ENCODE assay signal across 24 cellular contexts in genomic region chr2:156779416-156780117, GRCh38.
"Had no signal": no experiment of that assay in that cellular context is flagged by ENCODE, and none has a peak within 500 bp of the region (broad histone marks: within the 10 kb centered on the region; RNA-seq: fewer than 3 reads in every experiment).

No MANE protein-coding gene starts in this region.

- H3K4me3 Mint-ChIP-seq: activated CD4-positive, alpha-beta memory T cell treated with anti-CD3 and anti-CD28 coated beads for 36 hours; activated naive CD4-positive, alpha-beta T cell treated with anti-CD3 and anti-CD28 coated beads for 36 hours; activated naive CD8-positive, alpha-beta T cell treated with anti-CD3 and anti-CD28 coated beads, Interleukin-2, amount 10 ng/mL, durations not matched to agents 7 days and 5 days; central memory CD8-positive, alpha-beta T cell; endodermal cell; naive thymus-derived CD8-positive, alpha-beta T cell; neural progenitor cell; T-cell; T-helper 2 cell treated with Interferon-gamma antibody and Interleukin-4, amounts not matched to agents 5 μg/mL and 100 μg/mL, for 36 hours had no signal

- H3K4me1 ChIP-seq: breast epithelium, heart left ventricle, lower lobe of right lung, neural progenitor cell, spleen, upper lobe of right lung had no signal

- H3K4me3 ChIP-seq: breast epithelium, coronary artery, heart left ventricle, lower lobe of right lung, neural progenitor cell, spleen, thoracic aorta, upper lobe of right lung had no signal

- ATAC-seq: heart left ventricle; left cardiac atrium; lower lobe of right lung; naive thymus-derived CD8-positive, alpha-beta T cell; T-cell; upper lobe of right lung had no signal

- H3K36me3 Mint-ChIP-seq: activated CD4-positive, alpha-beta memory T cell treated with anti-CD3 and anti-CD28 coated beads for 36 hours; activated naive CD8-positive, alpha-beta T cell treated with anti-CD3 and anti-CD28 coated beads, Interleukin-2, amount 10 ng/mL, durations not matched to agents 7 days and 5 days; naive thymus-derived CD8-positive, alpha-beta T cell; neural progenitor cell; T-cell had no signal

- DNase-seq: activated CD4-positive, alpha-beta memory T cell treated with anti-CD3 and anti-CD28 coated beads for 36 hours; activated naive CD4-positive, alpha-beta T cell treated with anti-CD3 and anti-CD28 coated beads for 36 hours; activated naive CD8-positive, alpha-beta T cell treated with anti-CD3 and anti-CD28 coated beads, Interleukin-2, amount 10 ng/mL, durations not matched to agents 7 days and 5 days; activated T-cell treated with anti-CD3 and anti-CD28 coated beads, Interleukin-2, amount 50 U/mL, for 48 hours; amniotic stem cell; endodermal cell; heart left ventricle; islet precursor cell; left cardiac atrium; lower lobe of right lung; mesendoderm; naive thymus-derived CD8-positive, alpha-beta T cell; spleen; stimulated activated CD4-positive, alpha-beta T cell treated with anti-CD3 and anti-CD28 coated beads, Interleukin-4, amount 100 ng/mL, for 1 hour; stimulated activated naive CD4-positive, alpha-beta T cell; T-cell; upper lobe of right lung had no signal

- H3K36me3 ChIP-seq: breast epithelium, heart left ventricle, lower lobe of right lung, neural progenitor cell, spleen, thoracic aorta, upper lobe of right lung had no signal

- H3K27me3 ChIP-seq: breast epithelium, heart left ventricle, neural progenitor cell, spleen, upper lobe of right lung had no signal

- H3K9me3 Mint-ChIP-seq: central memory CD8-positive, alpha-beta T cell; T-cell; T-helper 2 cell treated with Interferon-gamma antibody and Interleukin-4, amounts not matched to agents 5 μg/mL and 100 μg/mL, for 36 hours had no signal

- H3K27ac ChIP-seq: breast epithelium, coronary artery, epithelial cell of prostate, heart left ventricle, lower lobe of right lung, neural progenitor cell, spleen, thoracic aorta, upper lobe of right lung had no signal

- H3K27ac Mint-ChIP-seq: activated CD4-positive, alpha-beta memory T cell treated with anti-CD3 and anti-CD28 coated beads for 36 hours; activated naive CD4-positive, alpha-beta T cell treated with anti-CD3 and anti-CD28 coated beads for 36 hours; activated naive CD8-positive, alpha-beta T cell treated with anti-CD3 and anti-CD28 coated beads, Interleukin-2, amount 10 ng/mL, durations not matched to agents 7 days and 5 days; endodermal cell; neural progenitor cell; T-cell; T-helper 2 cell treated with Interferon-gamma antibody and Interleukin-4, amounts not matched to agents 5 μg/mL and 100 μg/mL, for 36 hours had no signal

- H3K4me1 Mint-ChIP-seq: activated naive CD8-positive, alpha-beta T cell treated with anti-CD3 and anti-CD28 coated beads, Interleukin-2, amount 10 ng/mL, durations not matched to agents 7 days and 5 days; central memory CD8-positive, alpha-beta T cell; naive thymus-derived CD8-positive, alpha-beta T cell; T-cell had no signal

- H3K9me3 ChIP-seq: breast epithelium, lower lobe of right lung, thoracic aorta, upper lobe of right lung had no signal
